ENCODE assay signal across 1 cellular context in genomic region chr1:25360596-25361581, GRCh38.
TF ChIP-seq lines count a peak whose summit lies in the region.

No MANE protein-coding gene starts in this region.

TF ChIP-seq in SK-N-SH treated with all-trans-retinoic acid at 6 μM for 48 hours, 23 proteins besides CTCF, POLR2A, EP300 and RAD21 (continued from another document):
- TF ChIP-seq CREB5 (CRISPR knock-in tag; IDR thresholded peaks at IDR 0.05; ENCODE audit: low read depth) (no peak), BACH2 (CRISPR knock-in tag; IDR thresholded peaks at IDR 0.05; ENCODE audit: borderline replicate concordance) (no peak), ARNTL (CRISPR knock-in tag; IDR thresholded peaks at IDR 0.05; ENCODE audit: borderline replicate concordance, low read depth) (no peak), GLIS3 (CRISPR knock-in tag; IDR thresholded peaks at IDR 0.05) (no peak), RARB (CRISPR knock-in tag; IDR thresholded peaks at IDR 0.05) (no peak), TOX (CRISPR knock-in tag; IDR thresholded peaks at IDR 0.05; ENCODE audit: borderline replicate concordance) (no peak)
